1 cellular context compared by ENCODE assay signal in genomic region chr1:218201004-218201403, GRCh38.
TF ChIP-seq lines count a peak whose summit lies in the region.

No MANE protein-coding gene starts in this region.

TF ChIP-seq in SK-N-SH, 30 proteins besides CTCF, POLR2A, EP300 and RAD21 (continued from another document):
- no peak for TF ChIP-seq USF2 (IDR thresholded peaks at IDR 0.05; ENCODE audit: borderline replicate concordance, low read depth, low read length)
- TF ChIP-seq EZH2phosphoT487 (IDR thresholded peaks at IDR 0.05; ENCODE audit: borderline replicate concordance, low read depth) = no peak
